In the genomic region with DNA sequence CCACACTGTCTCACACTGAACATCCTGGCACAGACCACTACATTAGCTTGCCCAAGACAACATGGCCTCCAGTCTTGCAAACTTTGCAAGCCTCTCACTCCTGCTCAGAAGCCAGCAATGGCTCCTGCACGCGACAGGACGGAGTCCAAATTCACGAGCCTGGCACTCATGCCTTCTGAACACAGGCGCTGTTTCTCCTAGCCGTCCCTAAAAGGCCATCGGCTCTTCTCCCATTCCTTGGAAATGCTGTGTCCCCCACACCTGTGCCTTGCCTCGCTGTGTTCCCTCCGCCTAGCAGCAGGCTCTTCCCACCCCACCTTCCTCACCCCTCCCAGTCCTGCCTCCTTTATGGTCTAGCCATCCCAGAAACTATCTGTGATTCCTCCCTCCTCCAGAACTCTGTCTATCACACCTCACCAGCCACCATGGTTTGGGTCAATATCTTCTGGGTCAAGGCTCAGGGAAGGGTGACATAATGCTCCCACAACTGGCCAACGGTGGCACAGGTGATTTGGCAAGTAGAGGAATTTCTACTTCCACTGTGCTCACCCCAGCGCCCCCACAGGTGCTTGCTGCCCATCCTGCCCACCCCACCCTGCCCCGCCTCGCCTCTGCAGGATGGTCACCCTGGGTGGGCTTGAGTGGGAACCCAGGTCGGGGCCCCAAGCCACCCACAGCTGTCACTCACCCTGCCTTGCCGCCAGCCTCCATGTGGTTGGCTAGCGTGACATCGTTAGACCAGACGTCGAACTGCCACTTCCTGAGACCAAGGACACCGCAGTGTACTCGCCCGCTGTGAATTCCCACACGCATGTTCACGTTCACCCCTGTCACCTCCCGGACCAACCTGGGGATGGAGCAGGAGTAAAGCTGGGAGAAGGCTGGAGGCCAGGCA, we compare ENCODE assay signal across 13 cellular contexts.
DNase-seq lines count a peak whose midpoint lies in the region; ATAC-seq, FAIRE-seq and TF ChIP-seq lines count a peak whose summit lies in the region.
"Had no signal": no experiment of that assay in that cellular context is flagged by ENCODE, and none has a peak within 500 bp of the region (broad histone marks: within the 10 kb centered on the region; RNA-seq: fewer than 3 reads in every experiment).

No MANE protein-coding gene starts in this region.

- H3K4me2 ChIP-seq in A549 = no peak overlapping the region
- H3K4me2 ChIP-seq: smooth muscle cell had no signal

- no peak for TF ChIP-seq EP300 in A549 (IDR thresholded peaks at IDR 0.05)

- no peaks in the 10 kb centered on the region for H3K36me3 ChIP-seq in liver (ENCODE audit: control insufficient read depth in 4 of 4, insufficient read depth in 3 of 4, low read depth in 1 of 4, low read length in 3 of 4)
- H3K36me3 ChIP-seq: adrenal gland, esophagus squamous epithelium had no signal

- CTCF ChIA-PET in A549 (lab: Yijun Ruan, JAX) = interaction anchor here (0.6 to 12.1 kb wide), 24 partner anchors 8 to 232 kb away, joined by 3 to 189 read pairs (median 4); no protein-coding TSS in a partner anchor

- no peaks in the 10 kb centered on the region for H3K9me3 ChIP-seq in A549
- no peaks in the 10 kb centered on the region for H3K9me3 ChIP-seq in liver (ENCODE audit: control insufficient read depth in 4 of 4, low read length in 3 of 4)
- H3K9me3 ChIP-seq: adrenal gland, esophagus squamous epithelium had no signal

- H3K4me1 ChIP-seq in A549 = no peaks in the 10 kb centered on the region
- H3K4me1 ChIP-seq in liver (ENCODE audit: control insufficient read depth in 4 of 4, insufficient read depth in 4 of 4, low read length in 3 of 4) = peaks cover 0 to 21% (median 20%) of the 10 kb centered on the region in 4 donors

- ATAC-seq in A549 (peak; percentile 11 to 42; a peak in 3 of 6 replicates), GM19023 (IDR thresholded peaks at IDR 0.05; ENCODE audit: unreplicated experiment) (peak; percentile 3), GM21529 (IDR thresholded peaks at IDR 0.05; ENCODE audit: unreplicated experiment) (no peak)

- POLR2A ChIA-PET in A549 (lab: Yijun Ruan, JAX) = no interaction called here

- H3K9ac ChIP-seq in liver (ENCODE audit: low read depth in 1 of 2, low read length in 2 of 2) = no peak overlapping the region

- H3K4me3 ChIP-seq in A549 (no peak overlapping the region), liver (ENCODE audit: low read depth in 1 of 3, low read length in 3 of 3) (no peak overlapping the region)
- H3K4me3 ChIP-seq: adrenal gland, coronary artery, esophagus squamous epithelium, smooth muscle cell had no signal

- FAIRE-seq in A549 (lab: Jason Lieb, UNC) (no peak), GM12892 (lab: Jason Lieb, UNC) (no peak)
- FAIRE-seq: frontal cortex had no signal

- H3K27ac ChIP-seq in A549 = no peak overlapping the region
- peak overlapping the region; percentile 42 for H3K27ac ChIP-seq in caudate nucleus (ENCODE audit: low read depth, low read length)
- H3K27ac ChIP-seq in liver (ENCODE audit: low read depth in 1 of 2, low read length in 2 of 2) = no peak overlapping the region
- H3K27ac ChIP-seq: adrenal gland had no signal

- TF ChIP-seq POLR2A in A549 (IDR thresholded peaks at IDR 0.05; ENCODE audit: low read length) = no peak
- no peak for TF ChIP-seq POLR2A in GM12892 (IDR thresholded peaks at IDR 0.05; ENCODE audit: low read depth, low read length)

- DNase-seq in A549 (ENCODE audit: low read depth in 1 of 2, low spot score in 1 of 2) = no peak
- DNase-seq in caudate nucleus (lab: John Stamatoyannopoulos, UW) = no peak
- no peak for DNase-seq in GM12892 (ENCODE audit: insufficient read length)
- no peak for DNase-seq in T-helper 9 cell
- DNase-seq: esophagus squamous epithelium, SHP77 treated with DMSO at 0.1 percent for 48 hours had no signal

- TF ChIP-seq CTCF in A549 (IDR thresholded peaks at IDR 0.05) (no peak), liver (IDR thresholded peaks at IDR 0.05; ENCODE audit: low read depth, low read length, missing input control) (no peak)

- H3K27me3 ChIP-seq in liver (ENCODE audit: control insufficient read depth in 4 of 4, insufficient read depth in 4 of 4, low read length in 3 of 4) = no peaks in the 10 kb centered on the region
- H3K27me3 ChIP-seq: esophagus squamous epithelium had no signal

- WGBS in A549 (ENCODE audit: missing lambda C conversion rate) = 64% methylated on average over 17 of the region's 25 CpGs
- WGBS in liver = 70% methylated on average over 25 of the region's 25 CpGs

- no peak for TF ChIP-seq RAD21 in A549 (conservative IDR thresholded peaks at IDR 0.05 in 1 of 2, IDR thresholded peaks at IDR 0.05 in 1 of 2)
- TF ChIP-seq RAD21 in liver (IDR thresholded peaks at IDR 0.05) = no peak

TF ChIP-seq in A549, 52 proteins besides CTCF, POLR2A, EP300 and RAD21:
- TF ChIP-seq FOXS1 (CRISPR knock-in tag; IDR thresholded peaks at IDR 0.05) = no peak
- no peak for TF ChIP-seq ZNF302 (CRISPR knock-in tag; IDR thresholded peaks at IDR 0.05)
- TF ChIP-seq EHF (CRISPR knock-in tag; IDR thresholded peaks at IDR 0.05) = no peak

TF ChIP-seq in liver, 16 proteins besides CTCF, POLR2A, EP300 and RAD21:
- no peak for TF ChIP-seq GABPA (IDR thresholded peaks at IDR 0.05 in 1 of 2, conservative IDR thresholded peaks at IDR 0.05 in 1 of 2)
- peak; percentile 31 to 32 for TF ChIP-seq RXRA (IDR thresholded peaks at IDR 0.05)
- no peak for TF ChIP-seq FOXA1 (IDR thresholded peaks at IDR 0.05)
- TF ChIP-seq, protein P1, sequence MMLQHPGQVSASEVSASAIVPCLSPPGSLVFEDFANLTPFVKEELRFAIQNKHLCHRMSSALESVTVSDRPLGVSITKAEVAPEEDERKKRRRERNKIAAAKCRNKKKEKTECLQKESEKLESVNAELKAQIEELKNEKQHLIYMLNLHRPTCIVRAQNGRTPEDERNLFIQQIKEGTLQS (IDR thresholded peaks at IDR 0.05) = no peak
- TF ChIP-seq, protein P2, sequence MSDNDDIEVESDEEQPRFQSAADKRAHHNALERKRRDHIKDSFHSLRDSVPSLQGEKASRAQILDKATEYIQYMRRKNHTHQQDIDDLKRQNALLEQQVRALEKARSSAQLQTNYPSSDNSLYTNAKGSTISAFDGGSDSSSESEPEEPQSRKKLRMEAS (IDR thresholded peaks at IDR 0.05) = no peak
